8 cellular contexts compared by ENCODE assay signal in the genomic region with DNA sequence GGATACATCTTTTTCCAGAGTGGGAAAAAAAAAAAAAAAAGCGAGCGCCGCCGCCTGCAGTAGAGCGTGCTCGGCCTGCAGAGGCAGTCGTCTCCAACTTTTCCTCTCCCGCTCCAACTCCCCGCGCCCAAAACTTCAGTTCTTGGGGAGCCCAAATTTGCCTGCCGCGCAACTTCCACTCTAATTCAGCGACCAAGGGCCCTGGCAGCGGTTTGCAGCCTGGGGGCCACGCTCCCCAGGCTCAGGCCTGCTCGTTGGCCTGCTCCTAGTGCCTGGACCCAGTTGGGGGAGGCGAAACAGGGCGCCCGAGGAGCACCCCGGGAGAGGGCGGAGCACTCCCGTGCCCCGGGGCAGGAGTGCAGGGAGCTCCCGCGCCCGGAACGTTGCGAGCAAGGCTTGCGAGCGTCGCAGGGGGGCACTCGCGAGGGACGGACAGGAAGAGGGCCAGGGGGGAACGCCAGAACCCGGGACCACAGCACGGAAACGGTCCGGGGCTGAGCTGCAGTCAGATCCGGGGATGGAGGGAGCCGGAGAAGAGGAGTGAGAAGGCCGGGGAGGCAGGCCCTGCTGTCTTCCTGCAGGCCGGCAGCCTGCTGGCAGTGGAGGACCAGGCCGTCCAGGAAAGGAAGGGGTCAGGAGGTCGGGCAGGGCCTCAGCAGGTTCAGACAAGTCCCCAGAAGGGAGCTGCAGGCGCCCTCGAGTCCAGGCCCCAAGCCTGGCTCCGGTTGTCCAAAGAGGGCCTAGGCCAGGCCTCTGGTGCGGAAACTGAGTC. TPM values are rescaled to one million over a fixed set of nuclear protein-coding genes. Genes with fewer than 3 reads are reported as not detected.
A peak's percentile ranks its signal among the peaks of the same experiment; 100 is the strongest.
DNase-seq lines count a peak whose midpoint lies in the region; ATAC-seq, FAIRE-seq and TF ChIP-seq lines count a peak whose summit lies in the region.

A gene with protein sequence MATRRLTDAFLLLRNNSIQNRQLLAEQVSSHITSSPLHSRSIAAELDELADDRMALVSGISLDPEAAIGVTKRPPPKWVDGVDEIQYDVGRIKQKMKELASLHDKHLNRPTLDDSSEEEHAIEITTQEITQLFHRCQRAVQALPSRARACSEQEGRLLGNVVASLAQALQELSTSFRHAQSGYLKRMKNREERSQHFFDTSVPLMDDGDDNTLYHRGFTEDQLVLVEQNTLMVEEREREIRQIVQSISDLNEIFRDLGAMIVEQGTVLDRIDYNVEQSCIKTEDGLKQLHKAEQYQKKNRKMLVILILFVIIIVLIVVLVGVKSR (plus strand): TSS at position 508 of the 772 bp plus-strand sequence. CDS start 724 bp downstream, outside the sequence.

- peaks cover 23 to 44% (median 40%) of the 10 kb centered on the region in 3 donors for H3K4me1 Mint-ChIP-seq in CD8-positive, alpha-beta memory T cell
- H3K4me1 Mint-ChIP-seq in mesothelial cell of epicardium: peaks cover 32% of the 10 kb centered on the region

- no peaks in the 10 kb centered on the region for H3K9me3 Mint-ChIP-seq in CD8-positive, alpha-beta memory T cell
- H3K9me3 Mint-ChIP-seq in mesothelial cell of epicardium: no peaks in the 10 kb centered on the region

- no peaks in the 10 kb centered on the region for H3K9me3 ChIP-seq in CD8-positive, alpha-beta memory T cell (ENCODE audit: low read length)
- H3K9me3 ChIP-seq in NT2/D1 (ENCODE audit: insufficient read depth, low read length): no peaks in the 10 kb centered on the region

- peak within 1 kb of the TSS; percentile 97 for H3K27ac ChIP-seq in CD8-positive, alpha-beta memory T cell (ENCODE audit: low read depth, low read length)

- POLR2A ChIA-PET in CD8-positive, alpha-beta memory T cell (lab: Charles Lee): interaction anchor here (0.6 to 2.0 kb wide), 16 partner anchors 9 to 438 kb away, joined by 3 to 17 read pairs (median 4); a partner anchor contains a TSS

- DNase-seq in CD8-positive, alpha-beta memory T cell: peak; percentile 75 to 87 (median 76)
- DNase-seq in HUDEP-2 (lab: John Stamatoyannopoulos, UW; ENCODE audit: unreplicated experiment in 76 of 76): peak in 75 of 76 experiments; percentile 32 to 91 (median 79)
- peak; percentile 91 for DNase-seq in NT2/D1 (ENCODE audit: low read depth, low spot score)
- peak; percentile 85 for DNase-seq in activated CD8-positive, alpha-beta memory T cell treated with anti-CD3 and anti-CD28 coated beads, Interleukin-2, amount 50 U/mL, for 4 hours
- peak; percentile 79 to 84 for DNase-seq in mesothelial cell of epicardium (ENCODE audit: low spot score in 2 of 2, unreplicated experiment in 2 of 2)
- DNase-seq in stimulated activated CD8-positive, alpha-beta memory T cell treated with anti-CD3 and anti-CD28 coated beads, Interleukin-15, amount 100 ng/mL, for 4 hours (ENCODE audit: low read depth in 2 of 2): peak; percentile 74 to 76

- H3K27me3 ChIP-seq in CD8-positive, alpha-beta memory T cell (ENCODE audit: insufficient read depth, low read length, poor library complexity, severe bottlenecking): no peaks in the 10 kb centered on the region
- H3K27me3 ChIP-seq in NT2/D1 (ENCODE audit: insufficient read depth, insufficient read length): peaks cover 6% of the 10 kb centered on the region

- H3K27ac Mint-ChIP-seq in CD8-positive, alpha-beta memory T cell: peak within 1 kb of the TSS; percentile 98 to 100 (median 100)
- H3K27ac Mint-ChIP-seq in mesothelial cell of epicardium: peak within 1 kb of the TSS; percentile 96

- peaks cover 0 to 25% (median 1%) of the 10 kb centered on the region in 3 donors for H3K36me3 Mint-ChIP-seq in CD8-positive, alpha-beta memory T cell
- no peaks in the 10 kb centered on the region for H3K36me3 Mint-ChIP-seq in mesothelial cell of epicardium

- H3K4me3 Mint-ChIP-seq in CD8-positive, alpha-beta memory T cell: peak within 1 kb of the TSS; percentile 93 to 100 (median 98)
- H3K4me3 Mint-ChIP-seq in mesothelial cell of epicardium: peak within 1 kb of the TSS; percentile 92

- CTCF ChIA-PET in CD8-positive, alpha-beta memory T cell (lab: Charles Lee): interaction anchor here (0.7 to 4.9 kb wide), 10 partner anchors 9 to 415 kb away, joined by 3 to 30 read pairs (median 4); a partner anchor contains a TSS

- peaks cover 31% of the 10 kb centered on the region for H3K4me1 ChIP-seq in CD8-positive, alpha-beta memory T cell (ENCODE audit: insufficient read depth, low read length)
- peaks cover 8% of the 10 kb centered on the region for H3K4me1 ChIP-seq in NT2/D1 (ENCODE audit: insufficient read depth, insufficient read length)

- FAIRE-seq in endometrium (lab: Jason Lieb, UNC): peak; percentile 58

- H3K27me3 Mint-ChIP-seq in CD8-positive, alpha-beta memory T cell: peaks cover 0 to 3% of the 10 kb centered on the region in 2 donors
- no peaks in the 10 kb centered on the region for H3K27me3 Mint-ChIP-seq in mesothelial cell of epicardium (ENCODE audit: low read depth)

- H3K36me3 ChIP-seq in CD8-positive, alpha-beta memory T cell (ENCODE audit: insufficient read depth, low read length): no peaks in the 10 kb centered on the region
- peaks cover 9% of the 10 kb centered on the region for H3K36me3 ChIP-seq in NT2/D1 (ENCODE audit: insufficient read depth, insufficient read length, low read length)

- H3K9ac ChIP-seq in NT2/D1 (ENCODE audit: insufficient read length, low read depth): peak within 1 kb of the TSS; percentile 94

- peak; percentile 63 for TF ChIP-seq CTCF in mesothelial cell of epicardium (IDR thresholded peaks at IDR 0.05; ENCODE audit: unreplicated experiment)

- peak; percentile 55 for ATAC-seq in GM21360 (IDR thresholded peaks at IDR 0.05; ENCODE audit: unreplicated experiment)

- peak within 1 kb of the TSS; percentile 95 for H3K4me3 ChIP-seq in CD8-positive, alpha-beta memory T cell (ENCODE audit: low read length)
- peak within 1 kb of the TSS; percentile 97 for H3K4me3 ChIP-seq in NT2/D1 (ENCODE audit: insufficient read length, low read depth)

RNA-seq across cellular contexts. Expression of the gene that starts here (rescaled TPM):
- 10 to 100 TPM; 69.2 to 72.8 TPM for total RNA-seq in CD8-positive, alpha-beta memory T cell
- 24.9 TPM for polyA plus RNA-seq in CD8-positive, alpha-beta memory T cell
- total RNA-seq in mesothelial cell of epicardium: 85.9 to 87.5 TPM (median 86.1 TPM) in 3 replicates

Comparison
In these comparisons a context has a peak if more than half of its experiments do, and no peak if none do; other contexts are left out.
1. Peak in every context shown above with its lines: DNase-seq, ATAC-seq, H3K4me3 ChIP-seq and H3K27ac ChIP-seq.